Comparison of ENCODE assay signal across 1 cellular context in the genomic region with DNA sequence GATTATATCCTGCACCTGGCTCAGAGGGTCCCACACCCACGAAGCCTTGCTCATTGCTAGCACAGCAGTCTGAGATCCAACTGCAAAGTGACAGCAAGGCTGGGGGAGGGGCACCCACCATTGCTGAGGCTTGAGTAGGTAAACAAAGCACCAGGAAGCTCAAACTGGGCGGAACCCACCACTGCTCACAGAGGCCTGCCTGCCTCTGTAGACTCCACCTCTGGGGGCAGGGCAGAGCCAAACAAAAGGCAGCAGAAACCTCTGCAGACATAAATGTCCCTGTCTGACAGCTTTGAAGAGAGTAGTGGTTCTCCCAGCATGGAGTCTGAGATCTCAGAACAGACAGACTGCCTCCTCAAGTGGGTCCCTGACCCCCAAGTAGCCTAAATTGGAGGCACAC. TPM values are rescaled to one million over a fixed set of nuclear protein-coding genes. Genes with fewer than 3 reads are reported as not detected.
"Had no signal": no experiment of that assay in that cellular context is flagged by ENCODE, and none has a peak within 500 bp of the region (broad histone marks: within the 10 kb centered on the region; RNA-seq: fewer than 3 reads in every experiment).

No MANE protein-coding gene starts in this region.

RNA-seq across cellular contexts. Expression of a gene that starts 36.3 kb away (rescaled TPM):
- total RNA-seq: T-helper 17 cell had no signal
